1 cellular context compared by ENCODE assay signal in genomic region chr5:152686931-152687330, GRCh38.
TF ChIP-seq lines count a peak whose summit lies in the region.

No MANE protein-coding gene starts in this region.

TF ChIP-seq in GM23338, 12 proteins besides CTCF, POLR2A, EP300 and RAD21 (continued from another document):
- no peak for TF ChIP-seq EZH2phosphoT487 (IDR thresholded peaks at IDR 0.05; ENCODE audit: unreplicated experiment)
- TF ChIP-seq REST (IDR thresholded peaks at IDR 0.05; ENCODE audit: unreplicated experiment) = no peak
- TF ChIP-seq STAT1 (IDR thresholded peaks at IDR 0.05; ENCODE audit: unreplicated experiment) = no peak
- TF ChIP-seq ZNF462 (CRISPR knock-in tag; IDR thresholded peaks at IDR 0.05) = no peak
